ENCODE assay signal across 9 cellular contexts in the genomic region with DNA sequence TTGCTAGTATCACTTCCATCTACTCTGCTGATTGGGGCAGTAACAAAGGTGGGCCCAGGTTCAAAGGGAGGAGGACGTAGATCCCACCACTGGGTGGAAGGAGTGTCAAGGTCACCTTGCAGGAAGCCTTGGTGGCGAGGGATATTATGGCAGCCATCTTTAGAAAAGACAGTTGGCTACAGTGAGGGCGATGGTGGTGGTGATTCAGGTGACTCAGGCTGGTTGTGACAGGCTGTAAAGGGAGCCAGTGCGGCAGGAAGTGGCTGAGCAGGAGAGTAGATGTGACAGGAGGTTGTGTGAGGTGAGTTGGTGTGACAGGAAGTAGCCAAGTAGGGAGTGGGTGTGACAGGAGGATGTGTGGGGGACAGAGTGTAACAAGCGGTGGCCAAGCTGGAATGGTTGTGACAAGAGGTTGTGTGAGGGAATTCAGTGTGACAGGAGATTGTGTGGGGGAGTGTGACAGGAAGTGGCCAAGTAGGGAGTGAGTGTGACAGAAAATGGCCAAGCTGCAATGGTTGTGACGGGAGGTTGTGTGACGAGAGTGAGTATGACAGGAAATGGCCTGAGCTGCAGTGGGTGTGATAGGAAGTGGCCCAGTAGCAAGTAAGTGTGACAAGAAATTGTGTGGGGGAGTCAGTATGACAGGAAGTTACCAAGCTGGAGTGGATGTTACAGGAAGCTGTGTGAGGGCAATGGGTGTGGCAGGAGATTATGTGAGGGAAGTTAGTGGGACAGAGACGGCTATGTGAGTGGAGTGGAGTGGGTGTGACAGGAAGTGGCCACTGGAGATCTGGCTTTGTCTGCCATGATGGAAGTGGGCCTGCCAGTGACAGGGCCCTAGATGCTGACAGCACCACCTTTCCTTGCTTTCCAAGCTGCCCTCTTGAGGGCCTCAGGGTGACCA. TPM values are rescaled to one million over a fixed set of nuclear protein-coding genes. Genes with fewer than 3 reads are reported as not detected.
DNase-seq lines count a peak whose midpoint lies in the region; ATAC-seq and TF ChIP-seq lines count a peak whose summit lies in the region.
"Had no signal": no experiment of that assay in that cellular context is flagged by ENCODE, and none has a peak within 500 bp of the region (broad histone marks: within the 10 kb centered on the region; RNA-seq: fewer than 3 reads in every experiment).

No MANE protein-coding gene starts in this region.

- DNase-seq in MCF 10A (ENCODE audit: unreplicated experiment) (no peak), breast epithelium (ENCODE audit: low spot score in 2 of 2) (no peak), memory B cell (ENCODE audit: low spot score in 2 of 2) (no peak), aorta (peak; percentile 37 to 47), NCI-H510A treated with DMSO at 0.1 percent for 48 hours (lab: John Stamatoyannopoulos, UW) (no peak)
- DNase-seq in activated CD8-positive, alpha-beta memory T cell treated with anti-CD3 and anti-CD28 coated beads, Interleukin-2, amount 50 U/mL, for 24 hours (ENCODE audit: extremely low read depth), result peak; percentile 37

- POLR2A ChIA-PET in MCF 10A (lab: Yijun Ruan, JAX), result no interaction called here

- peak overlapping the region in 1 of 2 donors; percentile 38 for H3K27ac ChIP-seq in breast epithelium
- H3K27ac ChIP-seq in aorta (ENCODE audit: low read depth in 1 of 2, low read length in 2 of 2), result no peak overlapping the region

- WGBS in aorta, 2 donors, result 88 to 90% methylated on average over 8 of the region's 8 CpGs

- TF ChIP-seq POLR2A in breast epithelium (IDR thresholded peaks at IDR 0.05), result no peak

- no peaks in the 10 kb centered on the region for H3K36me3 Mint-ChIP-seq in MCF 10A (ENCODE audit: insufficient read depth, unreplicated experiment)
- H3K36me3 Mint-ChIP-seq in memory B cell, result peaks cover 9% of the 10 kb centered on the region

- BruUV-seq in MCF 10A (replicated peaks; lab: Mats Ljungman, UMichigan), result no TSS peak

- H3K27me3 Mint-ChIP-seq in MCF 10A (ENCODE audit: insufficient read depth, unreplicated experiment), result no peaks in the 10 kb centered on the region
- H3K27me3 Mint-ChIP-seq in memory B cell, result peaks cover 2% of the 10 kb centered on the region

- peaks cover 12% of the 10 kb centered on the region for H3K4me1 Mint-ChIP-seq in MCF 10A (ENCODE audit: insufficient read depth, unreplicated experiment)
- H3K4me1 Mint-ChIP-seq in memory B cell, result peaks cover 16% of the 10 kb centered on the region

- H3K4me3 Mint-ChIP-seq in MCF 10A (ENCODE audit: unreplicated experiment) (no peak overlapping the region), memory B cell (peak overlapping the region; percentile 46)

- ATAC-seq in memory B cell (ENCODE audit: low read depth) (peak; percentile 71), aorta (ENCODE audit: low FRiP score) (no peak), GM19351 (IDR thresholded peaks at IDR 0.05; ENCODE audit: unreplicated experiment) (no peak), GM21526 (IDR thresholded peaks at IDR 0.05; ENCODE audit: low FRiP score, unreplicated experiment) (no peak)

- H3K36me3 ChIP-seq in breast epithelium (no peaks in the 10 kb centered on the region), aorta (ENCODE audit: control insufficient read depth in 1 of 2, insufficient read depth in 2 of 2, low read length in 1 of 2) (no peaks in the 10 kb centered on the region)

- intact Hi-C loops in MCF 10A (cut with micrococcal nuclease) (no loop called here), breast epithelium (cut with DNase I; ENCODE audit: low total_unique reads) (no loop called here), aorta (cut with DNase I) (no loop called here)

- H3K4me3 ChIP-seq in breast epithelium, result no peak overlapping the region
- no peak overlapping the region for H3K4me3 ChIP-seq in aorta (ENCODE audit: low read length in 2 of 2)

- no peaks in the 10 kb centered on the region for H3K9me3 Mint-ChIP-seq in MCF 10A (ENCODE audit: unreplicated experiment)
- H3K9me3 Mint-ChIP-seq in memory B cell, result peaks cover 10% of the 10 kb centered on the region

- H3K9me3 ChIP-seq in breast epithelium, result peaks cover 0 to 3% of the 10 kb centered on the region in 2 donors
- H3K9me3 ChIP-seq in aorta (ENCODE audit: control insufficient read depth, low read length), result no peaks in the 10 kb centered on the region

- H3K27ac Mint-ChIP-seq in MCF 10A (ENCODE audit: low read depth, unreplicated experiment) (peak overlapping the region; percentile 13), memory B cell (peak overlapping the region; percentile 90)

- TF ChIP-seq CTCF in MCF 10A (IDR thresholded peaks at IDR 0.05; ENCODE audit: unreplicated experiment) (no peak), breast epithelium (IDR thresholded peaks at IDR 0.05) (no peak)

- H3K4me1 ChIP-seq in breast epithelium, result no peaks in the 10 kb centered on the region
- no peaks in the 10 kb centered on the region for H3K4me1 ChIP-seq in aorta (ENCODE audit: control insufficient read depth in 1 of 2, insufficient read depth in 2 of 2, low read length in 2 of 2)

- H3K27me3 ChIP-seq in breast epithelium (no peaks in the 10 kb centered on the region), aorta (ENCODE audit: control insufficient read depth in 1 of 2, insufficient read depth in 2 of 2, low read length in 1 of 2) (no peaks in the 10 kb centered on the region)

- CTCF ChIA-PET in MCF 10A (lab: Yijun Ruan, JAX), result interaction anchor here (1.2 kb wide), 1 partner anchor 242 kb away, joined by 3 read pairs; no protein-coding TSS in a partner anchor

RNA-seq across cellular contexts. Expression of gene CUX2, which starts 22.9 kb away (rescaled TPM):
- total RNA-seq in MCF 10A (2022) (0.29 and 0.61 TPM in 2 replicates), breast epithelium (under 1 TPM in 2 of 3 donors, not detected in 1; under 0.01 to 0.16 TPM), aorta (under 1 TPM in 1 of 2 donors, not detected in 1; 0.30 TPM)
- not detected for polyA plus RNA-seq in aorta
- total RNA-seq: SK-MEL-5 had no signal

Comparison
In these comparisons a context has a peak if more than half of its experiments do, and no peak if none do; other contexts are left out.
1. DNase-seq: peak in activated CD8-positive, alpha-beta memory T cell treated with anti-CD3 and anti-CD28 coated beads, Interleukin-2, amount 50 U/mL, for 24 hours (single experiment) and aorta (2 of 2); none in MCF 10A (single experiment), breast epithelium (0 of 2), memory B cell (0 of 2) and NCI-H510A treated with DMSO at 0.1 percent for 48 hours (single experiment).